ENCODE assay signal across 22 cellular contexts in genomic region chr21:42089665-42090310, GRCh38. TPM values are rescaled to one million over a fixed set of nuclear protein-coding genes. Genes with fewer than 3 reads are reported as not detected.
A peak's percentile ranks its signal among the peaks of the same experiment; 100 is the strongest.
DNase-seq lines count a peak whose midpoint lies in the region; ATAC-seq lines count a peak whose summit lies in the region.
"Had no signal": no experiment of that assay in that cellular context is flagged by ENCODE, and none has a peak within 500 bp of the region (broad histone marks: within the 10 kb centered on the region; RNA-seq: fewer than 3 reads in every experiment).

No MANE protein-coding gene starts in this region.

- no peak overlapping the region for H2BK15ac ChIP-seq in neuronal stem cell (ENCODE audit: low read length)

- peaks cover 19% of the 10 kb centered on the region for H3K4me1 Mint-ChIP-seq in activated CD4-positive, alpha-beta T cell treated with anti-CD3 and anti-CD28 coated beads for 36 hours
- H3K4me1 Mint-ChIP-seq in CD8-positive, alpha-beta memory T cell = peaks cover 7 to 22% (median 16%) of the 10 kb centered on the region in 3 donors
- H3K4me1 Mint-ChIP-seq in effector memory CD8-positive, alpha-beta T cell (ENCODE audit: low read depth in 2 of 2) = peaks cover 6 to 8% of the 10 kb centered on the region in 2 donors

- peak overlapping the region; percentile 94 for H4K8ac ChIP-seq in neuronal stem cell (ENCODE audit: low read depth, low read length)

- H3K4me3 ChIP-seq in CD8-positive, alpha-beta memory T cell (ENCODE audit: low read length) = no peak overlapping the region
- H3K4me3 ChIP-seq in neuronal stem cell (ENCODE audit: low read length in 2 of 2) = no peak overlapping the region
- H3K4me3 ChIP-seq: MG63, PC-9 had no signal

- intact Hi-C loops in activated CD4-positive, alpha-beta T cell treated with anti-CD3 and anti-CD28 coated beads for 36 hours (cut with DNase I, micrococcal nuclease) = no loop called here
- intact Hi-C loops in left colon (cut with DNase I, micrococcal nuclease) = loop anchor here in 1 of 2 donors (10.0 kb wide), 1 partner anchor 75 kb away; the partner anchor contains the start of gene ZBTB21

- H2BK12ac ChIP-seq in neuronal stem cell (ENCODE audit: low read length) = no peak overlapping the region

- peak overlapping the region; percentile 33 for H3K14ac ChIP-seq in neuronal stem cell (ENCODE audit: low read length)

- peaks cover 20% of the 10 kb centered on the region for H3K4me1 ChIP-seq in CD8-positive, alpha-beta memory T cell (ENCODE audit: insufficient read depth, low read length)
- peaks cover 0 to 1% of the 10 kb centered on the region in 2 donors for H3K4me1 ChIP-seq in neuronal stem cell (ENCODE audit: control insufficient read depth in 2 of 2, insufficient read depth in 1 of 2, low read depth in 1 of 2, low read length in 2 of 2)

- H2BK5ac ChIP-seq in neuronal stem cell (ENCODE audit: low read length) = no peak overlapping the region

- no peak overlapping the region for H2AFZ ChIP-seq in neuronal stem cell (ENCODE audit: low read length)
- H2AFZ ChIP-seq: PC-9 had no signal

- H3K4me2 ChIP-seq in neuronal stem cell (ENCODE audit: insufficient read depth, low read length, poor library complexity, severe bottlenecking) = no peak overlapping the region
- H3K4me2 ChIP-seq: PC-9 had no signal

- peak; percentile 31 for ATAC-seq in activated CD4-positive, alpha-beta T cell treated with anti-CD3 and anti-CD28 coated beads for 36 hours
- ATAC-seq in effector memory CD8-positive, alpha-beta T cell (replicated peaks) = peak; percentile 32
- no peak for ATAC-seq in left colon
- ATAC-seq in HG02885 (IDR thresholded peaks at IDR 0.05; ENCODE audit: poor library complexity, unreplicated experiment) = no peak

- H3K36me3 Mint-ChIP-seq in activated CD4-positive, alpha-beta T cell treated with anti-CD3 and anti-CD28 coated beads for 36 hours (ENCODE audit: low read depth) = no peaks in the 10 kb centered on the region
- peaks cover 0 to 6% (median 0%) of the 10 kb centered on the region in 3 donors for H3K36me3 Mint-ChIP-seq in CD8-positive, alpha-beta memory T cell
- no peaks in the 10 kb centered on the region for H3K36me3 Mint-ChIP-seq in effector memory CD8-positive, alpha-beta T cell (ENCODE audit: insufficient read depth)

- no peak for DNase-seq in activated CD4-positive, alpha-beta T cell treated with anti-CD3 and anti-CD28 coated beads for 36 hours
- no peak for DNase-seq in activated CD4-positive, alpha-beta T cell treated with anti-CD3 and anti-CD28 coated beads for 48 hours
- DNase-seq in CD8-positive, alpha-beta memory T cell = peak in 1 of 5 donors; percentile 2
- DNase-seq in effector memory CD8-positive, alpha-beta T cell = no peak
- no peak for DNase-seq in neuronal stem cell (ENCODE audit: low spot score)
- DNase-seq in left colon = no peak
- DNase-seq in NCI-H524 (lab: John Stamatoyannopoulos, UW) = no peak
- DNase-seq: 8988T, DMS79, H7, HFFc6, Karpas-422, MG63, NCI-H1048, NCI-H1436, NCI-H1930, NCI-H226, NCI-H524 treated with DMSO at 0.1 percent for 48 hours, PC-9 had no signal

- CTCF ChIA-PET in activated CD4-positive, alpha-beta T cell treated with anti-CD3 and anti-CD28 coated beads for 36 hours (lab: Charles Lee) = interaction anchor here (3.7 kb wide), 1 partner anchor 18 kb away, joined by 19 read pairs; no protein-coding TSS in a partner anchor
- CTCF ChIA-PET in CD8-positive, alpha-beta memory T cell (lab: Charles Lee) = interaction anchor here (1.2 to 3.7 kb wide), 3 partner anchors 18 to 28 kb away, joined by 3 to 19 read pairs (median 3); no protein-coding TSS in a partner anchor

- no peak overlapping the region for H2BK120ac ChIP-seq in neuronal stem cell (ENCODE audit: low read depth, low read length)

- H3K27ac ChIP-seq in CD8-positive, alpha-beta memory T cell (ENCODE audit: low read depth, low read length) = no peak overlapping the region
- H3K27ac ChIP-seq in neuronal stem cell (replicated peaks; ENCODE audit: low read length) = no peak overlapping the region
- H3K27ac ChIP-seq: PC-9, RWPE1 had no signal

- H3K23ac ChIP-seq in neuronal stem cell (ENCODE audit: low read depth, low read length, poor library complexity) = peak overlapping the region; percentile 56

- no CpG with 5 or more reads among the region's 21 CpGs for WGBS in neuronal stem cell (ENCODE audit: extremely low coverage in 2 of 2, insufficient read length in 2 of 2, insufficient replicate concordance in 1 of 2), 2 donors

- H3K27me3 Mint-ChIP-seq in activated CD4-positive, alpha-beta T cell treated with anti-CD3 and anti-CD28 coated beads for 36 hours = no peaks in the 10 kb centered on the region
- H3K27me3 Mint-ChIP-seq in CD8-positive, alpha-beta memory T cell = peaks cover 10 to 14% of the 10 kb centered on the region in 2 donors
- H3K27me3 Mint-ChIP-seq in effector memory CD8-positive, alpha-beta T cell = peaks cover 17 to 36% of the 10 kb centered on the region in 2 donors

- H3K18ac ChIP-seq in neuronal stem cell (ENCODE audit: low read length) = peak overlapping the region; percentile 41

- no peaks in the 10 kb centered on the region for H3K9me3 Mint-ChIP-seq in activated CD4-positive, alpha-beta T cell treated with anti-CD3 and anti-CD28 coated beads for 36 hours (ENCODE audit: low read depth)
- peaks cover 0 to 5% (median 3%) of the 10 kb centered on the region in 5 donors for H3K9me3 Mint-ChIP-seq in CD8-positive, alpha-beta memory T cell
- no peaks in the 10 kb centered on the region for H3K9me3 Mint-ChIP-seq in effector memory CD8-positive, alpha-beta T cell

- POLR2A ChIA-PET in activated CD4-positive, alpha-beta T cell treated with anti-CD3 and anti-CD28 coated beads for 36 hours (lab: Charles Lee) = interaction anchor here (0.7 kb wide), 1 partner anchor 770 kb away, joined by 3 read pairs; no protein-coding TSS in a partner anchor
- POLR2A ChIA-PET in CD8-positive, alpha-beta memory T cell (lab: Charles Lee) = no interaction called here

- no peaks in the 10 kb centered on the region for H3K79me1 ChIP-seq in neuronal stem cell (ENCODE audit: low read depth, low read length)

- H3K9ac ChIP-seq in neuronal stem cell (ENCODE audit: low read depth, low read length, poor library complexity) = peak overlapping the region; percentile 26

- no peak overlapping the region for H3K4ac ChIP-seq in neuronal stem cell (ENCODE audit: low read length)

- H3K27me3 ChIP-seq in CD8-positive, alpha-beta memory T cell (ENCODE audit: insufficient read depth, low read length, poor library complexity, severe bottlenecking) = no peaks in the 10 kb centered on the region
- H3K27me3 ChIP-seq in neuronal stem cell (ENCODE audit: control insufficient read depth in 3 of 3, insufficient read depth in 3 of 3, low read depth in 1 of 3, low read length in 3 of 3) = peaks cover 0 to 15% (median 8%) of the 10 kb centered on the region in 3 experiments
- H3K27me3 ChIP-seq: MG63 had no signal

- no peak overlapping the region for H3K4me3 Mint-ChIP-seq in activated CD4-positive, alpha-beta T cell treated with anti-CD3 and anti-CD28 coated beads for 36 hours
- H3K4me3 Mint-ChIP-seq in CD8-positive, alpha-beta memory T cell = peak overlapping the region in 4 of 7 donors; percentile 11 to 71 (median 58)
- no peak overlapping the region for H3K4me3 Mint-ChIP-seq in effector memory CD8-positive, alpha-beta T cell
- H3K4me3 Mint-ChIP-seq: HFFc6 had no signal

- no peak overlapping the region for H3K27ac Mint-ChIP-seq in activated CD4-positive, alpha-beta T cell treated with anti-CD3 and anti-CD28 coated beads for 36 hours
- H3K27ac Mint-ChIP-seq in CD8-positive, alpha-beta memory T cell = peak overlapping the region in 3 of 8 donors; percentile 5 to 59 (median 39)
- H3K27ac Mint-ChIP-seq in effector memory CD8-positive, alpha-beta T cell = peak overlapping the region in 1 of 2 donors; percentile 83
- H3K27ac Mint-ChIP-seq: HFFc6 had no signal

- H4K91ac ChIP-seq in neuronal stem cell (ENCODE audit: low read depth, low read length, poor library complexity) = no peak overlapping the region

- no peaks in the 10 kb centered on the region for H3K36me3 ChIP-seq in CD8-positive, alpha-beta memory T cell (ENCODE audit: insufficient read depth, low read length)
- H3K36me3 ChIP-seq in neuronal stem cell (replicated peaks in 1 of 2; ENCODE audit: control insufficient read depth in 2 of 2, insufficient read depth in 2 of 2, low read length in 2 of 2) = no peaks in the 10 kb centered on the region
- H3K36me3 ChIP-seq: MG63 had no signal

- H2AK5ac ChIP-seq in neuronal stem cell (ENCODE audit: low read depth, low read length) = peak overlapping the region; percentile 71

- H3K9me3 ChIP-seq in CD8-positive, alpha-beta memory T cell (ENCODE audit: low read length) = no peaks in the 10 kb centered on the region
- peaks cover 0 to 9% of the 10 kb centered on the region in 2 donors for H3K9me3 ChIP-seq in neuronal stem cell (replicated peaks in 1 of 2; ENCODE audit: control insufficient read depth in 2 of 2, insufficient read depth in 1 of 2, low read depth in 1 of 2, low read length in 2 of 2)

RNA-seq across cellular contexts. Expression of gene UMODL1, which starts 18.7 kb away (rescaled TPM):
- total RNA-seq in activated CD4-positive, alpha-beta T cell treated with anti-CD3 and anti-CD28 coated beads for 36 hours = not detected
- total RNA-seq in CD8-positive, alpha-beta memory T cell = under 1 TPM in 1 of 2 experiments, not detected in 1; 0.07 TPM
- polyA plus RNA-seq in CD8-positive, alpha-beta memory T cell = not detected
- not detected for polyA plus RNA-seq in neuronal stem cell (2013, experiment 1 of 2)
- polyA plus RNA-seq in neuronal stem cell (2013, experiment 2 of 2) = not detected
- under 1 TPM; 0.28 to 0.43 TPM for total RNA-seq in left colon
- total RNA-seq: G401, HFFc6, PC-9 had no signal

Comparison
In these comparisons a context has a peak if more than half of its experiments do, and no peak if none do; other contexts are left out.
1. ATAC-seq: peak in activated CD4-positive, alpha-beta T cell treated with anti-CD3 and anti-CD28 coated beads for 36 hours (single experiment) and effector memory CD8-positive, alpha-beta T cell (single experiment); none in left colon (single experiment) and HG02885 (single experiment).
2. H3K4me3 Mint-ChIP-seq: peak in CD8-positive, alpha-beta memory T cell (4 of 7); none in activated CD4-positive, alpha-beta T cell treated with anti-CD3 and anti-CD28 coated beads for 36 hours (single experiment) and effector memory CD8-positive, alpha-beta T cell (0 of 2).